In the genomic region with DNA sequence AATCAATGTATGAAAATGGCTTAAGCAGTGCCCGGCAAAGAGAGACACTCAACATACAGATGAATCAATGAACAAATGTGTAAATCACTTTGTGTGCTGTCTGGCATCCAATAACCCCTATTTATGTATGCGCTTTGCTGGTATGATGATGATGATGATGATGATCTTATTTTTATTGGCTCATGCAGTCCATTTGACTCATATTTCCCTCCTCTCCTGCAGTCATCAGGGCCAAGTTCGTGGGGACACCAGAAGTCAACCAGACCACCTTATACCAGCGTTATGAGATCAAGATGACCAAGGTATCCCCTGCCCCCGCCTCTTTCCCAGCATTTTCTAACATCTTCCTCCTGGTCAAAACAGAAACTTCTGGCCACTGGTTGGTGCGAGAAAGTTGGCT, we compare ENCODE assay signal across 25 cellular contexts. TPM values are rescaled to one million over a fixed set of nuclear protein-coding genes. Genes with fewer than 3 reads are reported as not detected.
A peak's percentile ranks its signal among the peaks of the same experiment; 100 is the strongest.
DNase-seq lines count a peak whose midpoint lies in the region; ATAC-seq and TF ChIP-seq lines count a peak whose summit lies in the region.
"Had no signal": no experiment of that assay in that cellular context is flagged by ENCODE, and none has a peak within 500 bp of the region (broad histone marks: within the 10 kb centered on the region; RNA-seq: fewer than 3 reads in every experiment).

No MANE protein-coding gene starts in this region.

- H3K4me3 Mint-ChIP-seq in stimulated activated naive CD8-positive, alpha-beta T cell treated with anti-CD3 and anti-CD28 coated beads, Interleukin-15, amount 100 ng/mL, for 72 hours, result no peak overlapping the region
- no peak overlapping the region for H3K4me3 Mint-ChIP-seq in CD4-positive, alpha-beta T cell
- H3K4me3 Mint-ChIP-seq: activated naive CD8-positive, alpha-beta T cell; activated T-helper 1 cell treated with anti-CD3 and anti-CD28 coated beads, Interleukin-12 subunit alpha, Interleukin-12 subunit beta, Interleukin-2, Interleukin-4 antibody, amounts not matched to agents 30 ng/mL and 10 ng/mL and 1 ng/mL, durations not matched to agents 14 hours and 24 hours and 36 hours; memory B cell; WTC11 had no signal

- H3K4me1 Mint-ChIP-seq in stimulated activated naive CD8-positive, alpha-beta T cell treated with anti-CD3 and anti-CD28 coated beads, Interleukin-15, amount 100 ng/mL, for 72 hours, result peaks cover 35% of the 10 kb centered on the region
- H3K4me1 Mint-ChIP-seq in CD4-positive, alpha-beta T cell (ENCODE audit: low read depth), result peaks cover 28% of the 10 kb centered on the region

- DNase-seq in stimulated activated naive CD8-positive, alpha-beta T cell treated with anti-CD3 and anti-CD28 coated beads, Interleukin-15, Interleukin-2, amounts not matched to agents 100 U/mL and 50 U/mL, for 24 hours, result no peak
- DNase-seq in stimulated activated naive CD8-positive, alpha-beta T cell treated with anti-CD3 and anti-CD28 coated beads, Interleukin-15, amount 100 ng/mL, for 72 hours, result no peak
- DNase-seq in brain microvascular endothelial cell (no peak), fibroblast of pulmonary artery (ENCODE audit: low read depth) (peak; percentile 37), NCI-H748 (lab: John Stamatoyannopoulos, UW; ENCODE audit: unreplicated experiment) (no peak), NCI-H2171 treated with DMSO at 0.1 percent for 48 hours (lab: John Stamatoyannopoulos, UW) (no peak), NCI-H2107 treated with DMSO at 0.1 percent for 48 hours (lab: John Stamatoyannopoulos, UW; ENCODE audit: unreplicated experiment) (no peak)
- DNase-seq in CD4-positive, alpha-beta T cell, result no peak
- DNase-seq: activated CD4-positive, alpha-beta T cell treated with anti-CD3 and anti-CD28 coated beads, Interleukin-2, amount 50 U/mL, for 4 hours; DMS79 treated with DMSO at 0.1 percent for 48 hours; left cardiac atrium; NCI-H1694 treated with DMSO at 0.1 percent for 48 hours; NCI-H2227 treated with DMSO at 0.1 percent for 48 hours; NCI-H69; T-helper 9 cell; uterus had no signal

- CTCF ChIA-PET in CD4-positive, alpha-beta T cell (lab: Charles Lee), result no interaction called here

- H3K4me3 ChIP-seq in brain microvascular endothelial cell (ENCODE audit: low read depth, low read length) (peak overlapping the region; percentile 76), fibroblast of pulmonary artery (replicated peaks; ENCODE audit: low read depth, low read length) (peak overlapping the region; percentile 77)
- H3K4me3 ChIP-seq: BLaER1, uterus had no signal

- H3K36me3 ChIP-seq in brain microvascular endothelial cell (replicated peaks), result peaks cover 19% of the 10 kb centered on the region
- H3K36me3 ChIP-seq: neutrophil, uterus had no signal

- no peaks in the 10 kb centered on the region for H3K27me3 ChIP-seq in brain microvascular endothelial cell (replicated peaks)
- H3K27me3 ChIP-seq in CD4-positive, alpha-beta T cell (ENCODE audit: control insufficient read depth, insufficient read depth, low read length), result no peaks in the 10 kb centered on the region
- H3K27me3 ChIP-seq: neutrophil, uterus had no signal

- H3K9me3 ChIP-seq in CD4-positive, alpha-beta T cell (ENCODE audit: control insufficient read depth, low read length), result no peaks in the 10 kb centered on the region
- H3K9me3 ChIP-seq: BLaER1, neutrophil, uterus had no signal

- TF ChIP-seq CTCF in brain microvascular endothelial cell (IDR thresholded peaks at IDR 0.05; ENCODE audit: low read depth, low read length, missing control alignments) (no peak), fibroblast of pulmonary artery (IDR thresholded peaks at IDR 0.05; ENCODE audit: low read length, missing control alignments) (no peak)
- no peak for TF ChIP-seq CTCF in CD4-positive, alpha-beta T cell (IDR thresholded peaks at IDR 0.05)

- no peaks in the 10 kb centered on the region for H3K27me3 Mint-ChIP-seq in stimulated activated naive CD8-positive, alpha-beta T cell treated with anti-CD3 and anti-CD28 coated beads, Interleukin-15, amount 100 ng/mL, for 72 hours
- no peaks in the 10 kb centered on the region for H3K27me3 Mint-ChIP-seq in CD4-positive, alpha-beta T cell
- H3K27me3 Mint-ChIP-seq: activated naive CD8-positive, alpha-beta T cell had no signal

- peak overlapping the region; percentile 12 for H3K27ac ChIP-seq in brain microvascular endothelial cell
- no peak overlapping the region for H3K27ac ChIP-seq in CD4-positive, alpha-beta T cell (ENCODE audit: low read depth, low read length)
- H3K27ac ChIP-seq: BLaER1, neutrophil had no signal

- H3K27ac Mint-ChIP-seq in stimulated activated naive CD8-positive, alpha-beta T cell treated with anti-CD3 and anti-CD28 coated beads, Interleukin-15, amount 100 ng/mL, for 72 hours, result no peak overlapping the region
- H3K27ac Mint-ChIP-seq in CD4-positive, alpha-beta T cell, result no peak overlapping the region
- H3K27ac Mint-ChIP-seq: activated naive CD8-positive, alpha-beta T cell; activated T-helper 1 cell treated with anti-CD3 and anti-CD28 coated beads, Interleukin-12 subunit alpha, Interleukin-12 subunit beta, Interleukin-2, Interleukin-4 antibody, amounts not matched to agents 30 ng/mL and 10 ng/mL and 1 ng/mL, durations not matched to agents 14 hours and 24 hours and 36 hours; memory B cell; stimulated activated effector memory CD8-positive, alpha-beta T cell treated with anti-CD3 and anti-CD28 coated beads, Interleukin-12 subunit alpha, Interleukin-12 subunit beta, amount 100 ng/mL, for 72 hours; WTC11 had no signal

- no peaks in the 10 kb centered on the region for H3K9me3 Mint-ChIP-seq in stimulated activated naive CD8-positive, alpha-beta T cell treated with anti-CD3 and anti-CD28 coated beads, Interleukin-15, amount 100 ng/mL, for 72 hours
- H3K9me3 Mint-ChIP-seq in CD4-positive, alpha-beta T cell, result no peaks in the 10 kb centered on the region
- H3K9me3 Mint-ChIP-seq: activated T-helper 1 cell treated with anti-CD3 and anti-CD28 coated beads, Interleukin-12 subunit alpha, Interleukin-12 subunit beta, Interleukin-2, Interleukin-4 antibody, amounts not matched to agents 30 ng/mL and 10 ng/mL and 1 ng/mL, durations not matched to agents 14 hours and 24 hours and 36 hours; memory B cell; stimulated activated effector memory CD8-positive, alpha-beta T cell treated with anti-CD3 and anti-CD28 coated beads, Interleukin-12 subunit alpha, Interleukin-12 subunit beta, amount 100 ng/mL, for 72 hours; WTC11 had no signal

- POLR2A ChIA-PET in CD4-positive, alpha-beta T cell (lab: Charles Lee), result no interaction called here

- intact Hi-C loops in CD4-positive, alpha-beta T cell (cut with DNase I, micrococcal nuclease), result loop anchor here in 1 of 2 experiments (5.0 kb wide), 1 partner anchor 38 kb away; no protein-coding TSS in a partner anchor

- in situ Hi-C loops in brain microvascular endothelial cell (cut with HindIII; ENCODE audit: low pct_ligation_motif_present, low sequenced_read_pairs), result no loop called here

- ATAC-seq in stimulated activated naive CD8-positive, alpha-beta T cell treated with anti-CD3 and anti-CD28 coated beads, Interleukin-15, Interleukin-2, amounts not matched to agents 100 U/mL and 50 U/mL, for 24 hours, result peak; percentile 20
- ATAC-seq in stimulated activated naive CD8-positive, alpha-beta T cell treated with anti-CD3 and anti-CD28 coated beads, Interleukin-15, amount 100 ng/mL, for 72 hours, result no peak
- ATAC-seq in CD4-positive, alpha-beta T cell (ENCODE audit: poor library complexity), result no peak
- ATAC-seq: left cardiac atrium; SK-N-SH treated with all-trans-retinoic acid at 6 μM for 48 hours; stimulated activated effector memory CD8-positive, alpha-beta T cell treated with anti-CD3 and anti-CD28 coated beads, Interleukin-12 subunit alpha, Interleukin-12 subunit beta, amount 100 ng/mL, for 72 hours had no signal

- peaks cover 5% of the 10 kb centered on the region for H3K36me3 Mint-ChIP-seq in CD4-positive, alpha-beta T cell (ENCODE audit: low read depth)
- H3K36me3 Mint-ChIP-seq: activated naive CD8-positive, alpha-beta T cell; memory B cell; WTC11 had no signal

RNA-seq across cellular contexts. Expression of a gene that starts 2.5 kb away (rescaled TPM):
- total RNA-seq in CD4-positive, alpha-beta T cell, result 10 to 100 TPM; 35.6 to 38.5 TPM

RNA-seq across cellular contexts. Expression of a gene that starts 23.7 kb away (rescaled TPM):
- total RNA-seq in CD4-positive, alpha-beta T cell, result 100 to 1,000 TPM; 119 to 121 TPM

RNA-seq across cellular contexts. Expression of a gene that starts 34.9 kb away (rescaled TPM):
- total RNA-seq in CD4-positive, alpha-beta T cell, result under 1 TPM; 0.27 to 0.87 TPM
- total RNA-seq: H4 had no signal

RNA-seq across cellular contexts. Expression of a gene that starts 45.0 kb away (rescaled TPM):
- 10 to 100 TPM; 18.3 to 18.6 TPM for total RNA-seq in CD4-positive, alpha-beta T cell
- total RNA-seq: H4 had no signal
